Comparison of ENCODE assay signal across 8 cellular contexts in genomic region chr2:172095146-172095904, GRCh38. TPM values are rescaled to one million over a fixed set of nuclear protein-coding genes. Genes with fewer than 3 reads are reported as not detected.
DNase-seq lines count a peak whose midpoint lies in the region; ATAC-seq, FAIRE-seq and TF ChIP-seq lines count a peak whose summit lies in the region.

No MANE protein-coding gene starts in this region.

- peak; percentile 75 for DNase-seq in Karpas-422
- peak; percentile 82 for DNase-seq in choroid plexus epithelial cell (ENCODE audit: low read depth)
- DNase-seq in right lobe of liver, result peak in 1 of 3 donors; percentile 57
- DNase-seq in superior temporal gyrus (ENCODE audit: extremely low spot score), result no peak

- no peaks in the 10 kb centered on the region for H3K79me2 ChIP-seq in Karpas-422 (ENCODE audit: low read length)

- peak overlapping the region; percentile 66 for H3K4me3 ChIP-seq in Karpas-422 (ENCODE audit: low read length)
- peak overlapping the region; percentile 63 for H3K4me3 ChIP-seq in WI38 (ENCODE audit: low read depth, low read length)
- peak overlapping the region; percentile 53 for H3K4me3 ChIP-seq in choroid plexus epithelial cell (ENCODE audit: low read depth, low read length)
- H3K4me3 ChIP-seq in right lobe of liver, result no peak overlapping the region

- no peak for TF ChIP-seq CTCF in WI38 (IDR thresholded peaks at IDR 0.05; ENCODE audit: low read depth, low read length)
- TF ChIP-seq CTCF in choroid plexus epithelial cell (conservative IDR thresholded peaks at IDR 0.05; ENCODE audit: low read depth, low read length), result no peak
- TF ChIP-seq CTCF in right lobe of liver (IDR thresholded peaks at IDR 0.05), result no peak

- no peaks in the 10 kb centered on the region for H4K20me1 ChIP-seq in Karpas-422 (ENCODE audit: insufficient read depth, low read depth, low read length)

- no peak for TF ChIP-seq POLR2A in right lobe of liver (IDR thresholded peaks at IDR 0.05)

- peaks cover 7% of the 10 kb centered on the region for H3K9me3 Mint-ChIP-seq in stimulated activated memory B cell treated with anti-CD40 and anti-IgM and Interleukin-4, amounts not matched to agents 10 μg/mL and 1 μg/mL and 100 μg/mL, for 72 hours

- H2AFZ ChIP-seq in Karpas-422 (ENCODE audit: low read length), result peak overlapping the region; percentile 88

- peaks cover 54% of the 10 kb centered on the region for H3K4me1 ChIP-seq in Karpas-422 (ENCODE audit: low read length)
- H3K4me1 ChIP-seq in right lobe of liver, result peaks cover 0 to 27% (median 4%) of the 10 kb centered on the region in 4 donors

- H3K9me2 ChIP-seq in Karpas-422 (replicated peaks; ENCODE audit: insufficient read depth, low read length), result no peaks in the 10 kb centered on the region

- no peak overlapping the region for H3K27ac ChIP-seq in Karpas-422 (ENCODE audit: low read length)
- no peak overlapping the region for H3K27ac ChIP-seq in right lobe of liver

- H3K27me3 Mint-ChIP-seq in stimulated activated memory B cell treated with anti-CD40 and anti-IgM and Interleukin-4, amounts not matched to agents 10 μg/mL and 1 μg/mL and 100 μg/mL, for 72 hours, result peaks cover 91% of the 10 kb centered on the region

- H3K36me3 ChIP-seq in Karpas-422 (ENCODE audit: insufficient read depth, low read length) (no peaks in the 10 kb centered on the region), right lobe of liver (no peaks in the 10 kb centered on the region)

- peak; percentile 23 to 50 (median 38) for ATAC-seq in right lobe of liver
- ATAC-seq in stimulated activated memory B cell treated with anti-CD40 and anti-IgM and Interleukin-4, amounts not matched to agents 10 μg/mL and 1 μg/mL and 100 μg/mL, for 72 hours, result no peak
- ATAC-seq in GM18861 (IDR thresholded peaks at IDR 0.05; ENCODE audit: unreplicated experiment), result no peak

- FAIRE-seq in G401.6 (lab: Jason Lieb, UNC), result peak; percentile 70

- H3K9me3 ChIP-seq in Karpas-422 (ENCODE audit: low read length) (no peaks in the 10 kb centered on the region), right lobe of liver (no peaks in the 10 kb centered on the region)

- WGBS in right lobe of liver (ENCODE audit: insufficient coverage, low coverage, low lambda C conversion rate, missing lambda C conversion rate), result 0% methylated on average over 24 of the region's 51 CpGs

- no peak overlapping the region for H3K27ac Mint-ChIP-seq in stimulated activated memory B cell treated with anti-CD40 and anti-IgM and Interleukin-4, amounts not matched to agents 10 μg/mL and 1 μg/mL and 100 μg/mL, for 72 hours

- peaks cover 28% of the 10 kb centered on the region for H3K4me1 Mint-ChIP-seq in stimulated activated memory B cell treated with anti-CD40 and anti-IgM and Interleukin-4, amounts not matched to agents 10 μg/mL and 1 μg/mL and 100 μg/mL, for 72 hours

- H3K27me3 ChIP-seq in Karpas-422 (ENCODE audit: low read length) (no peaks in the 10 kb centered on the region), right lobe of liver (peaks cover 49 to 93% of the 10 kb centered on the region in 2 donors)

- H3K4me3 Mint-ChIP-seq in stimulated activated memory B cell treated with anti-CD40 and anti-IgM and Interleukin-4, amounts not matched to agents 10 μg/mL and 1 μg/mL and 100 μg/mL, for 72 hours, result peak overlapping the region; percentile 69

- peak overlapping the region; percentile 91 for H3K4me2 ChIP-seq in Karpas-422 (ENCODE audit: low read depth, low read length, poor library complexity, severe bottlenecking)

- H3K36me3 Mint-ChIP-seq in stimulated activated memory B cell treated with anti-CD40 and anti-IgM and Interleukin-4, amounts not matched to agents 10 μg/mL and 1 μg/mL and 100 μg/mL, for 72 hours, result no peaks in the 10 kb centered on the region

- peak overlapping the region; percentile 75 for H3K9ac ChIP-seq in Karpas-422 (ENCODE audit: low read length)

- intact Hi-C loops in right lobe of liver (cut with DNase I), result no loop called here

RNA-seq across cellular contexts. Expression of gene DLX2, which starts 7.4 kb away (rescaled TPM):
- 0.97 and 1.5 TPM in 2 replicates for total RNA-seq in Karpas-422 (2014; rRNA removed; shearing (Covaris generic); ENCODE audit: low replicate concordance)
- total RNA-seq in right lobe of liver, result not detected

RNA-seq across cellular contexts. Expression of gene DLX1, which starts 10.0 kb away (rescaled TPM):
- total RNA-seq in Karpas-422 (2014; rRNA removed; shearing (Covaris generic); ENCODE audit: low replicate concordance), result 1.0 and 1.2 TPM in 2 replicates
- total RNA-seq in right lobe of liver, result not detected

Comparison
In these comparisons a context has a peak if more than half of its experiments do, and no peak if none do; other contexts are left out.
1. H3K4me3 ChIP-seq: peak in Karpas-422 (single experiment), WI38 (single experiment) and choroid plexus epithelial cell (single experiment); none in right lobe of liver (0 of 3).
2. ATAC-seq: peak in right lobe of liver (4 of 4); none in stimulated activated memory B cell treated with anti-CD40 and anti-IgM and Interleukin-4, amounts not matched to agents 10 μg/mL and 1 μg/mL and 100 μg/mL, for 72 hours (single experiment) and GM18861 (single experiment).